ENCODE assay signal across 11 cellular contexts in genomic region chr15:95162967-95163531, GRCh38.
DNase-seq lines count a peak whose midpoint lies in the region; ATAC-seq, FAIRE-seq and TF ChIP-seq lines count a peak whose summit lies in the region.
"Had no signal": no experiment of that assay in that cellular context is flagged by ENCODE, and none has a peak within 500 bp of the region (broad histone marks: within the 10 kb centered on the region; RNA-seq: fewer than 3 reads in every experiment).

No MANE protein-coding gene starts in this region.

- FAIRE-seq in K562 (lab: Jason Lieb, UNC), result no peak

- H4K20me1 ChIP-seq in HCT116 (ENCODE audit: insufficient read depth) (no peaks in the 10 kb centered on the region), K562 (replicated peaks; ENCODE audit: control insufficient read depth, insufficient read depth, low read length) (no peaks in the 10 kb centered on the region)

- in situ Hi-C loops in K562 (cut with MboI), result no loop called here

- no peak for TF ChIP-seq POLR2A in HCT116 (IDR thresholded peaks at IDR 0.05; ENCODE audit: borderline replicate concordance, extremely low read depth, insufficient read depth, insufficient read length)
- no peak for TF ChIP-seq POLR2A in K562 (conservative IDR thresholded peaks at IDR 0.05)

- H3K27ac Mint-ChIP-seq in type B pancreatic cell, result peak overlapping the region; percentile 6

- BruUV-seq in HCT116 (replicated peaks; lab: Mats Ljungman, UMichigan) (no TSS peak), K562 (replicated peaks; lab: Mats Ljungman, UMichigan) (no TSS peak)

- no peaks in the 10 kb centered on the region for H3K27me3 Mint-ChIP-seq in type B pancreatic cell

- POLR2A ChIA-PET in HCT116 (lab: Charles Lee), result no interaction called here
- POLR2A ChIA-PET in K562 (lab: Yijun Ruan, JAX), result no interaction called here

- ATAC-seq in HCT116 (no peak), K562 (no peak; the same call in 2 of the 3 replicates), GM18909 (IDR thresholded peaks at IDR 0.05; ENCODE audit: poor library complexity, unreplicated experiment) (no peak)

- WGBS in K562 (ENCODE audit: insufficient coverage, low coverage, missing lambda C conversion rate), result 32% methylated on average over 7 of the region's 7 CpGs

- H3K4me3 Mint-ChIP-seq in type B pancreatic cell, result no peak overlapping the region

- H3K27me3 ChIP-seq in HCT116 (ENCODE audit: insufficient read depth, low read length) (no peaks in the 10 kb centered on the region), K562 (ENCODE audit: control insufficient read depth in 2 of 2, insufficient read depth in 2 of 2, low read length in 2 of 2) (no peaks in the 10 kb centered on the region), WERI-Rb-1 (ENCODE audit: insufficient read depth, low read depth, severe bottlenecking) (peaks cover 39% of the 10 kb centered on the region)

- H3K4me1 Mint-ChIP-seq in type B pancreatic cell (ENCODE audit: unreplicated experiment), result peaks cover 16% of the 10 kb centered on the region

- no peaks in the 10 kb centered on the region for H3K79me2 ChIP-seq in HCT116 (ENCODE audit: insufficient read depth, low read length)
- H3K79me2 ChIP-seq in K562 (ENCODE audit: control insufficient read depth, insufficient read depth, low read length), result no peaks in the 10 kb centered on the region

- CTCF ChIA-PET in HCT116 (lab: Charles Lee), result no interaction called here
- CTCF ChIA-PET in K562 (lab: Yijun Ruan, JAX; ENCODE audit: low intra/inter-chr PET ratio), result no interaction called here

- no peaks in the 10 kb centered on the region for H3K9me1 ChIP-seq in K562 (ENCODE audit: control insufficient read depth, insufficient read depth, low read length)

- H3K36me3 ChIP-seq in HCT116 (ENCODE audit: control insufficient read depth in 1 of 2, insufficient read depth in 2 of 2, low read length in 2 of 2), result no peaks in the 10 kb centered on the region
- peaks cover 7% of the 10 kb centered on the region; the same call in 2 of the 3 replicates for H3K36me3 ChIP-seq in K562 (ENCODE audit: control insufficient read depth, insufficient read depth, low read length)
- no peaks in the 10 kb centered on the region for H3K36me3 ChIP-seq in WERI-Rb-1

- TF ChIP-seq RAD21 in HCT116 (IDR thresholded peaks at IDR 0.05; ENCODE audit: low read depth), result no peak
- no peak for TF ChIP-seq RAD21 in K562 (CRISPR knock-in tag; conservative IDR thresholded peaks at IDR 0.05 in 1 of 2, IDR thresholded peaks at IDR 0.05 in 1 of 2)

- no peaks in the 10 kb centered on the region for H3K36me3 Mint-ChIP-seq in type B pancreatic cell

- intact Hi-C loops in HCT116 (cut with micrococcal nuclease), result no loop called here
- intact Hi-C loops in K562 (cut with micrococcal nuclease), result no loop called here

- no peaks in the 10 kb centered on the region for H3K9me2 ChIP-seq in HCT116 (ENCODE audit: insufficient read depth)

- H3K4me2 ChIP-seq in HCT116 (ENCODE audit: low read length), result no peak overlapping the region
- H3K4me2 ChIP-seq in K562 (ENCODE audit: insufficient read depth, low read length), result no peak overlapping the region

- RAD21 ChIA-PET in HCT116 (lab: Charles Lee; ENCODE audit: low non-redundant PET in 1 of 2, low total read pairs in 2 of 2, uncharacterized antibody in 2 of 2, unreplicated experiment in 2 of 2), result no interaction called here

- TF ChIP-seq CTCF in HCT116 (IDR thresholded peaks at IDR 0.05 in 2 of 3, conservative IDR thresholded peaks at IDR 0.05 in 1 of 3; ENCODE audit: borderline replicate concordance in 1 of 3, insufficient read depth in 1 of 3, low read depth in 2 of 3, low read length in 2 of 3) (no peak), K562 (IDR thresholded peaks at IDR 0.05 in 2 of 3, conservative IDR thresholded peaks at IDR 0.05 in 1 of 3; ENCODE audit: insufficient read depth in 2 of 3, low read depth in 1 of 3, low read length in 3 of 3) (no peak), type B pancreatic cell (conservative IDR thresholded peaks at IDR 0.05) (no peak), WERI-Rb-1 (IDR thresholded peaks at IDR 0.05; ENCODE audit: low read depth, low read length) (no peak)

- H3K9me3 Mint-ChIP-seq in type B pancreatic cell, result peaks cover 5% of the 10 kb centered on the region

- H3K9me3 ChIP-seq in HCT116 (ENCODE audit: control insufficient read depth in 1 of 2, insufficient read depth in 1 of 2, low read depth in 1 of 2, low read length in 2 of 2) (no peaks in the 10 kb centered on the region), K562 (replicated peaks; ENCODE audit: control insufficient read depth, insufficient read depth, low read depth, low read length) (no peaks in the 10 kb centered on the region), WERI-Rb-1 (ENCODE audit: severe bottlenecking) (no peaks in the 10 kb centered on the region)

- no peak overlapping the region for H3K4me3 ChIP-seq in HCT116 (replicated peaks in 1 of 2; ENCODE audit: low read depth in 1 of 2, low read length in 2 of 2)
- H3K4me3 ChIP-seq in K562, result no peak overlapping the region
- no peak overlapping the region for H3K4me3 ChIP-seq in WERI-Rb-1 (ENCODE audit: low read depth, low read length)

- TF ChIP-seq EP300 in K562 (IDR thresholded peaks at IDR 0.05; ENCODE audit: low read length), result no peak

- no peak overlapping the region for H3K9ac ChIP-seq in HCT116 (ENCODE audit: low read length)
- no peak overlapping the region for H3K9ac ChIP-seq in K562 (ENCODE audit: insufficient read depth in 1 of 2, low read depth in 2 of 2, low read length in 2 of 2)

- DNase-seq in HCT116 (ENCODE audit: low read depth, low spot score) (no peak), K562 (ENCODE audit: extremely low read depth in 1 of 4, low spot score in 3 of 4) (no peak), kidney glomerular epithelial cell (lab: John Stamatoyannopoulos, UW) (peak; percentile 90), type B pancreatic cell (ENCODE audit: extremely low spot score, unreplicated experiment) (no peak), WERI-Rb-1 (no peak), LoVo (ENCODE audit: low spot score) (no peak), islet precursor cell (no peak)
- DNase-seq: activated T-cell treated with anti-CD3 and anti-CD28 coated beads for 4 hours; NCI-H1417 treated with DMSO at 0.1 percent for 48 hours; stimulated activated CD4-positive, alpha-beta T cell treated with anti-CD3 and anti-CD28 coated beads, Interleukin-4, amount 100 ng/mL, for 24 hours had no signal

- H3K27ac ChIP-seq in HCT116 (ENCODE audit: low read depth, low read length) (no peak overlapping the region), K562 (ENCODE audit: extremely low read depth, low read depth, low read length) (no peak overlapping the region), WERI-Rb-1 (no peak overlapping the region)

- H2AFZ ChIP-seq in HCT116 (ENCODE audit: low read depth, low read length, poor library complexity, severe bottlenecking), result no peak overlapping the region
- H2AFZ ChIP-seq in K562 (ENCODE audit: low read depth, low read length), result no peak overlapping the region

- no peaks in the 10 kb centered on the region; a peak in 1 of 4 replicates for H3K4me1 ChIP-seq in HCT116 (ENCODE audit: control insufficient read depth in 1 of 2, insufficient read depth in 2 of 2, low read length in 2 of 2)
- H3K4me1 ChIP-seq in K562 (replicated peaks in 1 of 2; ENCODE audit: control insufficient read depth in 2 of 2, insufficient read depth in 2 of 2, low read length in 2 of 2), result peaks cover 0 to 1% of the 10 kb centered on the region in 2 experiments; a peak in 2 of 5 replicates

TF ChIP-seq in HCT116, 20 proteins besides CTCF, POLR2A, EP300 and RAD21:
- TF ChIP-seq FOSL1 (IDR thresholded peaks at IDR 0.05; ENCODE audit: low read depth) (0 out of 2 replicates have a peak, but pooled peaks have one; percentile 10), SP1 (IDR thresholded peaks at IDR 0.05; ENCODE audit: low read depth) (no peak)
TF ChIP-seq in HCT116: peak in this region for 1.

TF ChIP-seq in K562, 482 proteins besides CTCF, POLR2A, EP300 and RAD21 (continues in another document):
- no peak for TF ChIP-seq SLC30A9 (CRISPR knock-in tag; IDR thresholded peaks at IDR 0.05)
- no peak for TF ChIP-seq ZKSCAN1 (IDR thresholded peaks at IDR 0.05; ENCODE audit: low read depth, low read length)
- TF ChIP-seq ZNF232 (CRISPR knock-in tag; IDR thresholded peaks at IDR 0.05), result no peak
- TF ChIP-seq, protein P1, sequence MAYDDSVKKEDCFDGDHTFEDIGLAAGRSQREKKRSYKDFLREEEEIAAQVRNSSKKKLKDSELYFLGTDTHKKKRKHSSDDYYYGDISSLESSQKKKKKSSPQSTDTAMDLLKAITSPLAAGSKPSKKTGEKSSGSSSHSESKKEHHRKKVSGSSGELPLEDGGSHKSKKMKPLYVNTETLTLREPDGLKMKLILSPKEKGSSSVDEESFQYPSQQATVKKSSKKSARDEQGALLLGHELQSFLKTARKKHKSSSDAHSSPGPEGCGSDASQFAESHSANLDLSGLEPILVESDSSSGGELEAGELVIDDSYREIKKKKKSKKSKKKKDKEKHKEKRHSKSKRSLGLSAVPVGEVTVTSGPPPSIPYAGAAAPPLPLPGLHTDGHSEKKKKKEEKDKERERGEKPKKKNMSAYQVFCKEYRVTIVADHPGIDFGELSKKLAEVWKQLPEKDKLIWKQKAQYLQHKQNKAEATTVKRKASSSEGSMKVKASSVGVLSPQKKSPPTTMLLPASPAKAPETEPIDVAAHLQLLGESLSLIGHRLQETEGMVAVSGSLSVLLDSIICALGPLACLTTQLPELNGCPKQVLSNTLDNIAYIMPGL (CRISPR knock-in tag; IDR thresholded peaks at IDR 0.05), result no peak
- peak in 1 of 2 experiments; percentile 55; a peak in 1 of 4 replicates for TF ChIP-seq RCOR1 (IDR thresholded peaks at IDR 0.05; ENCODE audit: borderline replicate concordance in 1 of 2, low read depth in 2 of 2, low read length in 2 of 2)
- TF ChIP-seq SIRT6 (IDR thresholded peaks at IDR 0.05; ENCODE audit: low read depth, low read length), result no peak
- peak; percentile 90 to 93 for TF ChIP-seq KDM1A (IDR thresholded peaks at IDR 0.05)
- TF ChIP-seq ZNF140 (CRISPR knock-in tag; IDR thresholded peaks at IDR 0.05), result no peak
- no peak for TF ChIP-seq MBD1 (CRISPR knock-in tag; IDR thresholded peaks at IDR 0.05)
- TF ChIP-seq ZBTB17 (CRISPR knock-in tag; IDR thresholded peaks at IDR 0.05), result no peak
- TF ChIP-seq ZNF384 (IDR thresholded peaks at IDR 0.05; ENCODE audit: low read depth, low read length), result no peak
- no peak for TF ChIP-seq ZNF589 (CRISPR knock-in tag; IDR thresholded peaks at IDR 0.05; ENCODE audit: low read depth)

Comparison
In these comparisons a context has a peak if more than half of its experiments do, and no peak if none do; other contexts are left out.
1. Of the 22 proteins assayed by ChIP-seq in both K562 and HCT116: peak only in K562: none; only in HCT116: none; in both: FOSL1; in neither: 20; mixed calls (peak in some experiments, not most) for 1.